8 cellular contexts compared by ENCODE assay signal in genomic region chr17:45135978-45136791, GRCh38. TPM values are rescaled to one million over a fixed set of nuclear protein-coding genes. Genes with fewer than 3 reads are reported as not detected.
A peak's percentile ranks its signal among the peaks of the same experiment; 100 is the strongest.
DNase-seq lines count a peak whose midpoint lies in the region; ATAC-seq, FAIRE-seq and TF ChIP-seq lines count a peak whose summit lies in the region.

No MANE protein-coding gene starts in this region.

- no peak for TF ChIP-seq POLR2A in GM12891 (IDR thresholded peaks at IDR 0.05; ENCODE audit: low read depth, low read length)
- no peak for TF ChIP-seq POLR2A in heart left ventricle (IDR thresholded peaks at IDR 0.05)

- WGBS in heart left ventricle, 4 donors = 58 to 70% (median 60%) methylated on average over 19 to 21 of the region's 21 CpGs

- intact Hi-C loops in heart left ventricle (cut with DNase I) = loop anchor here (1.0 to 10.0 kb wide), 9 partner anchors 61 to 361 kb away; partner anchors contain the start of gene DCAKD (in 1 of the 10)

- H3K4me3 ChIP-seq in WERI-Rb-1 (ENCODE audit: low read depth, low read length) = peak overlapping the region; percentile 56
- H3K4me3 ChIP-seq in heart left ventricle = peak overlapping the region; percentile 56 to 92 (median 68)
- peak overlapping the region; percentile 61 for H3K4me3 ChIP-seq in skeletal muscle cell (ENCODE audit: low read depth, low read length)

- peak; percentile 31 for FAIRE-seq in GM12891 (lab: Jason Lieb, UNC)

- H3K27me3 ChIP-seq in WERI-Rb-1 (ENCODE audit: insufficient read depth, low read depth, severe bottlenecking) (no peaks in the 10 kb centered on the region), heart left ventricle (no peaks in the 10 kb centered on the region)

- peaks cover 0 to 32% (median 20%) of the 10 kb centered on the region in 12 donors for H3K4me1 ChIP-seq in heart left ventricle

- H3K27ac ChIP-seq in WERI-Rb-1 (peak overlapping the region; percentile 18; the same call in 1 of the 2 replicates), heart left ventricle (peak overlapping the region in 11 of 12 donors; percentile 66 to 91 (median 78))

- H3K9me3 ChIP-seq in WERI-Rb-1 (ENCODE audit: severe bottlenecking) (no peaks in the 10 kb centered on the region), heart left ventricle (no peaks in the 10 kb centered on the region)

- ATAC-seq in heart left ventricle = no peak
- ATAC-seq in GM18873 (IDR thresholded peaks at IDR 0.05; ENCODE audit: low FRiP score, unreplicated experiment) = no peak
- no peak for ATAC-seq in HG03565 (IDR thresholded peaks at IDR 0.05; ENCODE audit: unreplicated experiment)

- DNase-seq in GM12891 (ENCODE audit: insufficient read length, low spot score) = no peak
- no peak for DNase-seq in WERI-Rb-1
- peak in 2 of 5 donors; percentile 45 to 60 for DNase-seq in heart left ventricle
- no peak for DNase-seq in skeletal muscle cell (ENCODE audit: low read depth)
- no peak for DNase-seq in NCI-H128 (lab: John Stamatoyannopoulos, UW; ENCODE audit: unreplicated experiment)
- no peak for DNase-seq in stimulated activated CD8-positive, alpha-beta memory T cell treated with anti-CD3 and anti-CD28 coated beads, Interleukin-4, amount 100 ng/mL, for 48 hours

- TF ChIP-seq CTCF in WERI-Rb-1 (IDR thresholded peaks at IDR 0.05; ENCODE audit: low read depth, low read length) = no peak
- no peak for TF ChIP-seq CTCF in heart left ventricle (IDR thresholded peaks at IDR 0.05)

- H3K36me3 ChIP-seq in WERI-Rb-1 (no peaks in the 10 kb centered on the region), heart left ventricle (peaks cover 0 to 10% (median 0%) of the 10 kb centered on the region in 9 donors)

TF ChIP-seq in GM12891, 5 proteins besides CTCF, POLR2A, EP300 and RAD21:
- TF ChIP-seq POLR2AphosphoS5 (IDR thresholded peaks at IDR 0.05; ENCODE audit: low read depth, low read length) (no peak), SPI1 (IDR thresholded peaks at IDR 0.05; ENCODE audit: low read depth, low read length) (no peak), TAF1 (IDR thresholded peaks at IDR 0.05; ENCODE audit: low read depth, low read length) (no peak), PAX5 (IDR thresholded peaks at IDR 0.05; ENCODE audit: insufficient read depth, low read length, severe bottlenecking) (no peak), POU2F2 (IDR thresholded peaks at IDR 0.05; ENCODE audit: low read depth, low read length) (no peak)

RNA-seq across cellular contexts. Expression of gene ACBD4, which starts 0.7 kb away (rescaled TPM):
- 8.1 TPM for polyA plus RNA-seq in GM12891 (2012; ENCODE audit: low read depth, missing spikeins)
- total RNA-seq in heart left ventricle = 1 to 10 TPM; 4.1 to 9.8 (median 6.3) TPM
- polyA plus RNA-seq in heart left ventricle = 1 to 10 TPM; 3.3 to 8.8 TPM

RNA-seq across cellular contexts. Expression of gene PLCD3, which starts 3.9 kb away (rescaled TPM):
- 0.53 TPM for polyA plus RNA-seq in GM12891 (2012; ENCODE audit: low read depth, missing spikeins)
- total RNA-seq in heart left ventricle = 100 to 1,000 TPM; 102 to 207 (median 123) TPM
- polyA plus RNA-seq in heart left ventricle = 100 to 1,000 TPM in 1 of 2 donors, 10 to 100 TPM in 1; 92.8 to 105 TPM

RNA-seq across cellular contexts. Expression of gene HEXIM1, which starts 12.1 kb away (rescaled TPM):
- 21.4 TPM for polyA plus RNA-seq in GM12891 (2012; ENCODE audit: low read depth, missing spikeins)
- 10 to 100 TPM; 14.4 to 28.7 (median 22.5) TPM for total RNA-seq in heart left ventricle
- polyA plus RNA-seq in heart left ventricle = 10 to 100 TPM; 11.9 to 12.4 TPM

RNA-seq across cellular contexts. Expression of gene HEXIM2, which starts 25.5 kb away (rescaled TPM):
- polyA plus RNA-seq in GM12891 (2012; ENCODE audit: low read depth, missing spikeins) = 8.7 TPM
- 1 to 10 TPM; 3.9 to 7.5 (median 5.7) TPM for total RNA-seq in heart left ventricle
- polyA plus RNA-seq in heart left ventricle = 1 to 10 TPM; 3.4 to 6.4 TPM
